ENCODE assay signal across 9 cellular contexts in genomic region chr19:6947745-6948144, GRCh38.
DNase-seq lines count a peak whose midpoint lies in the region; ATAC-seq lines count a peak whose summit lies in the region.
"Had no signal": no experiment of that assay in that cellular context is flagged by ENCODE, and none has a peak within 500 bp of the region (broad histone marks: within the 10 kb centered on the region; RNA-seq: fewer than 3 reads in every experiment).

No MANE protein-coding gene starts in this region.

- no peaks in the 10 kb centered on the region for H3K27me3 ChIP-seq in mesenchymal stem cell (ENCODE audit: control insufficient read depth in 1 of 2, insufficient read depth in 1 of 2, low read length in 2 of 2)
- H3K27me3 ChIP-seq in right cardiac atrium (ENCODE audit: control insufficient read depth, insufficient read depth) = no peaks in the 10 kb centered on the region
- no peaks in the 10 kb centered on the region for H3K27me3 ChIP-seq in H7 (ENCODE audit: control insufficient read depth, insufficient read depth, low read length)
- H3K27me3 ChIP-seq: hepatocyte had no signal

- DNase-seq in Daoy (ENCODE audit: low read depth) (peak; percentile 97), mesenchymal stem cell (peak; percentile 44), right cardiac atrium (no peak), H7 (no peak)
- DNase-seq in activated CD4-positive, alpha-beta T cell treated with anti-CD3 and anti-CD28 coated beads, Interleukin-2, amount 50 U/mL, for 24 hours (ENCODE audit: low read depth in 1 of 2, low spot score in 1 of 2) = peak; percentile 6 to 49

- no peak overlapping the region for H3K4me2 ChIP-seq in mesenchymal stem cell (ENCODE audit: low read length, poor library complexity, severe bottlenecking)
- H3K4me2 ChIP-seq: hepatocyte had no signal

- H2BK15ac ChIP-seq in mesenchymal stem cell (ENCODE audit: low read depth, poor library complexity, severe bottlenecking) = no peak overlapping the region

- H3K9ac ChIP-seq in mesenchymal stem cell (ENCODE audit: low read length) = peak overlapping the region; percentile 41

- no peak overlapping the region for H3K23ac ChIP-seq in mesenchymal stem cell (ENCODE audit: low read length in 2 of 2)

- H3K4ac ChIP-seq in mesenchymal stem cell (ENCODE audit: low read depth in 1 of 2, low read length in 2 of 2) = no peak overlapping the region

- 37% methylated on average over 4 of the region's 5 CpGs for WGBS in mesenchymal stem cell
- WGBS in right cardiac atrium = 34% methylated on average over 5 of the region's 5 CpGs

- H4K91ac ChIP-seq in mesenchymal stem cell (ENCODE audit: low read length) = no peak overlapping the region

- H2BK12ac ChIP-seq in mesenchymal stem cell (ENCODE audit: low read length in 2 of 2) = no peak overlapping the region

- H3K27ac ChIP-seq in mesenchymal stem cell (ENCODE audit: low read length, poor library complexity, severe bottlenecking) = no peak overlapping the region
- no peak overlapping the region for H3K27ac ChIP-seq in right cardiac atrium (ENCODE audit: low read length)
- H3K27ac ChIP-seq: hepatocyte had no signal

- ATAC-seq in HG02981 (IDR thresholded peaks at IDR 0.05; ENCODE audit: unreplicated experiment) (peak; percentile 69), right cardiac atrium (no peak), HG03521 (IDR thresholded peaks at IDR 0.05; ENCODE audit: unreplicated experiment) (no peak), GM18870 (IDR thresholded peaks at IDR 0.05; ENCODE audit: unreplicated experiment) (no peak)

- intact Hi-C loops in right cardiac atrium (cut with DNase I) = no loop called here

- no peak overlapping the region for H3K18ac ChIP-seq in mesenchymal stem cell (ENCODE audit: low read depth in 1 of 2, low read length in 2 of 2)

- H2BK5ac ChIP-seq in mesenchymal stem cell (ENCODE audit: low read depth, low read length, poor library complexity, severe bottlenecking) = no peak overlapping the region

- H2BK120ac ChIP-seq in mesenchymal stem cell (ENCODE audit: low read depth, low read length) = no peak overlapping the region

- no peak overlapping the region for H2AK5ac ChIP-seq in mesenchymal stem cell (ENCODE audit: low read length, severe bottlenecking)

- H3K4me1 ChIP-seq in mesenchymal stem cell (ENCODE audit: control insufficient read depth, insufficient read depth, low read depth, low read length) (peaks cover 1% of the 10 kb centered on the region), right cardiac atrium (ENCODE audit: control insufficient read depth, insufficient read depth, low read length) (no peaks in the 10 kb centered on the region)

- H3K36me3 ChIP-seq in mesenchymal stem cell (ENCODE audit: control insufficient read depth in 1 of 2, insufficient read depth in 2 of 2, low read depth in 1 of 2, low read length in 2 of 2) (no peaks in the 10 kb centered on the region), H7 (replicated peaks; ENCODE audit: control insufficient read depth, insufficient read depth, low read length) (no peaks in the 10 kb centered on the region)

- no peak overlapping the region for H3K14ac ChIP-seq in mesenchymal stem cell (ENCODE audit: low read length in 2 of 2)

- H3K9me3 ChIP-seq in mesenchymal stem cell (ENCODE audit: control insufficient read depth, low read length) (no peaks in the 10 kb centered on the region), right cardiac atrium (ENCODE audit: control insufficient read depth, low read length) (no peaks in the 10 kb centered on the region)

- no peak overlapping the region for H4K8ac ChIP-seq in mesenchymal stem cell (ENCODE audit: low read length)

- H2AFZ ChIP-seq in mesenchymal stem cell (ENCODE audit: low read depth, low read length) = no peak overlapping the region
- H2AFZ ChIP-seq: hepatocyte had no signal

- peak overlapping the region in 1 of 2 experiments; percentile 58 for H3K4me3 ChIP-seq in mesenchymal stem cell (ENCODE audit: insufficient read depth in 1 of 2, low read depth in 1 of 2, low read length in 2 of 2)
- no peak overlapping the region for H3K4me3 ChIP-seq in right cardiac atrium (ENCODE audit: low read length)
- no peak overlapping the region for H3K4me3 ChIP-seq in H7 (ENCODE audit: insufficient read depth, low read depth, low read length)
- H3K4me3 ChIP-seq: hepatocyte had no signal

- H3K79me1 ChIP-seq in mesenchymal stem cell (replicated peaks; ENCODE audit: low read length, poor library complexity, severe bottlenecking) = no peaks in the 10 kb centered on the region

Comparison
In these comparisons a context has a peak if more than half of its experiments do, and no peak if none do; other contexts are left out.
1. DNase-seq: peak in Daoy (single experiment), activated CD4-positive, alpha-beta T cell treated with anti-CD3 and anti-CD28 coated beads, Interleukin-2, amount 50 U/mL, for 24 hours (2 of 2) and mesenchymal stem cell (single experiment); none in right cardiac atrium (0 of 3) and H7 (single experiment).